Comparison of ENCODE assay signal across 8 cellular contexts in the genomic region with DNA sequence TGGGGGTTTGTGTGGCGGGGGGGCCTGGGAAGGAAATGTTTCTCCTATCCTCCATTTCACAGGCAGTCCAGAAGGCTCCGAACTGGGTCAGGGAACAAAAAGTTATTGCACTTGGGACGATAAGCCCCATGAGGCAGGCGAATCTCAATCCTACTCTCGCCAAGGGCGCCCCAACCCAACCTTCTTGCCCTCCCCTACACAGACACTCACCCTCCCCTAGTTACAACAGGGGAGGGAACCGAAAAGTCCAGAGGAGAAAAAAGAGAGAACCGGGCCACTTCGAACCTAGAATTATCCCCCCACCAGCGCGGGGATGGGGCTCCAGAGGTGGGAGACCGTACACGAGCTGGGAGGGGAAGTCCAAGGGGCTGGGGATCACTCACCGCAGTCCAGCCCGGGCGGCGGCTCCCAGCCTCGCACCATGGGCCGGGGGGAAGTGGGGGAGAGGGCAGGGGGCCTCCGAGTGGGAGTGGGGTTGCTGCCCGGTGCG. TPM values are rescaled to one million over a fixed set of nuclear protein-coding genes. Genes with fewer than 3 reads are reported as not detected.
DNase-seq lines count a peak whose midpoint lies in the region; ATAC-seq and TF ChIP-seq lines count a peak whose summit lies in the region.

No MANE protein-coding gene starts in this region.

- DNase-seq in GM06990 (ENCODE audit: extremely low read depth, insufficient read length) (peak; percentile 30), brain microvascular endothelial cell (no peak), left colon (no peak), suprapubic skin (ENCODE audit: low spot score in 2 of 2) (no peak), SHP77 treated with DMSO at 0.1 percent for 48 hours (lab: John Stamatoyannopoulos, UW) (no peak), DMS114 treated with DMSO at 0.1 percent for 48 hours (lab: John Stamatoyannopoulos, UW; ENCODE audit: unreplicated experiment) (no peak)

- ATAC-seq in GM21619 (IDR thresholded peaks at IDR 0.05; ENCODE audit: unreplicated experiment) = peak; percentile 20
- peak; percentile 38 for ATAC-seq in left colon

- TF ChIP-seq EP300 in Ishikawa (IDR thresholded peaks at IDR 0.05; ENCODE audit: borderline replicate concordance) (no peak), suprapubic skin (IDR thresholded peaks at IDR 0.05) (no peak)

- intact Hi-C loops in left colon (cut with DNase I, micrococcal nuclease) = loop anchor here in 1 of 2 donors (10.0 kb wide), 1 partner anchor 1901 kb away; a partner anchor contains a TSS

- no peaks in the 10 kb centered on the region for H3K9me3 ChIP-seq in suprapubic skin

- TF ChIP-seq CTCF in GM06990 (IDR thresholded peaks at IDR 0.05; ENCODE audit: insufficient read depth, low read length, poor library complexity, severe bottlenecking) = no peak
- no peak for TF ChIP-seq CTCF in brain microvascular endothelial cell (IDR thresholded peaks at IDR 0.05; ENCODE audit: low read depth, low read length, missing control alignments)
- TF ChIP-seq CTCF in suprapubic skin (IDR thresholded peaks at IDR 0.05) = no peak

- 2% methylated on average over 11 of the region's 22 CpGs for WGBS in suprapubic skin

- no peaks in the 10 kb centered on the region for H3K27me3 ChIP-seq in GM06990 (replicated peaks; ENCODE audit: control insufficient read depth, insufficient read depth, low read length)
- no peaks in the 10 kb centered on the region for H3K27me3 ChIP-seq in brain microvascular endothelial cell (replicated peaks)
- H3K27me3 ChIP-seq in suprapubic skin = no peaks in the 10 kb centered on the region

- peaks cover 3% of the 10 kb centered on the region for H3K36me3 ChIP-seq in GM06990 (ENCODE audit: control insufficient read depth, insufficient read depth, low read length)
- H3K36me3 ChIP-seq in brain microvascular endothelial cell (replicated peaks) = no peaks in the 10 kb centered on the region
- no peaks in the 10 kb centered on the region for H3K36me3 ChIP-seq in suprapubic skin

- H3K4me1 ChIP-seq in suprapubic skin = peaks cover 22% of the 10 kb centered on the region

- no peak for TF ChIP-seq RAD21 in Ishikawa (IDR thresholded peaks at IDR 0.05; ENCODE audit: low read depth)

- H3K4me3 ChIP-seq in GM06990 (replicated peaks; ENCODE audit: low read depth, low read length) = peak overlapping the region; percentile 93
- H3K4me3 ChIP-seq in brain microvascular endothelial cell (ENCODE audit: low read depth, low read length) = peak overlapping the region; percentile 83
- H3K4me3 ChIP-seq in suprapubic skin = peak overlapping the region; percentile 97

- no peak for TF ChIP-seq POLR2A in suprapubic skin (IDR thresholded peaks at IDR 0.05)

- in situ Hi-C loops in brain microvascular endothelial cell (cut with HindIII; ENCODE audit: low pct_ligation_motif_present, low sequenced_read_pairs) = no loop called here

- H3K27ac ChIP-seq in brain microvascular endothelial cell (peak overlapping the region; percentile 16), suprapubic skin (peak overlapping the region; percentile 93)

TF ChIP-seq in Ishikawa, 13 proteins besides CTCF, POLR2A, EP300 and RAD21:
- no peak for TF ChIP-seq CREB1 (IDR thresholded peaks at IDR 0.05; ENCODE audit: low read depth)
- peak; percentile 75 for TF ChIP-seq ZBTB7A (IDR thresholded peaks at IDR 0.05; ENCODE audit: low read depth)

RNA-seq across cellular contexts. Expression of a gene that starts 0.4 kb away (rescaled TPM):
- total RNA-seq in left colon = 10 to 100 TPM; 15.3 to 17.6 TPM
- total RNA-seq in suprapubic skin = 10 to 100 TPM in 1 of 4 donors, 1 to 10 TPM in 3; 7.8 to 13.1 (median 8.5) TPM

RNA-seq across cellular contexts. Expression of a gene that starts 17.1 kb away (rescaled TPM):
- total RNA-seq in left colon = 10 to 100 TPM; 10.8 to 11.2 TPM
- total RNA-seq in suprapubic skin = 10 to 100 TPM; 15.3 to 29.9 (median 22.5) TPM

RNA-seq across cellular contexts. Expression of a gene that starts 21.1 kb away (rescaled TPM):
- total RNA-seq in left colon (10 to 100 TPM; 34.7 to 40.2 TPM), suprapubic skin (10 to 100 TPM; 35.4 to 48.4 (median 44.7) TPM)

RNA-seq across cellular contexts. Expression of a gene that starts 35.7 kb away (rescaled TPM):
- total RNA-seq in left colon (100 to 1,000 TPM; 131 to 158 TPM), suprapubic skin (100 to 1,000 TPM in 1 of 4 donors, 10 to 100 TPM in 3; 45.1 to 109 (median 58.8) TPM)

RNA-seq across cellular contexts. Expression of a gene that starts 47.8 kb away (rescaled TPM):
- total RNA-seq in left colon = not detected
- not detected for total RNA-seq in suprapubic skin
